In the genomic region with DNA sequence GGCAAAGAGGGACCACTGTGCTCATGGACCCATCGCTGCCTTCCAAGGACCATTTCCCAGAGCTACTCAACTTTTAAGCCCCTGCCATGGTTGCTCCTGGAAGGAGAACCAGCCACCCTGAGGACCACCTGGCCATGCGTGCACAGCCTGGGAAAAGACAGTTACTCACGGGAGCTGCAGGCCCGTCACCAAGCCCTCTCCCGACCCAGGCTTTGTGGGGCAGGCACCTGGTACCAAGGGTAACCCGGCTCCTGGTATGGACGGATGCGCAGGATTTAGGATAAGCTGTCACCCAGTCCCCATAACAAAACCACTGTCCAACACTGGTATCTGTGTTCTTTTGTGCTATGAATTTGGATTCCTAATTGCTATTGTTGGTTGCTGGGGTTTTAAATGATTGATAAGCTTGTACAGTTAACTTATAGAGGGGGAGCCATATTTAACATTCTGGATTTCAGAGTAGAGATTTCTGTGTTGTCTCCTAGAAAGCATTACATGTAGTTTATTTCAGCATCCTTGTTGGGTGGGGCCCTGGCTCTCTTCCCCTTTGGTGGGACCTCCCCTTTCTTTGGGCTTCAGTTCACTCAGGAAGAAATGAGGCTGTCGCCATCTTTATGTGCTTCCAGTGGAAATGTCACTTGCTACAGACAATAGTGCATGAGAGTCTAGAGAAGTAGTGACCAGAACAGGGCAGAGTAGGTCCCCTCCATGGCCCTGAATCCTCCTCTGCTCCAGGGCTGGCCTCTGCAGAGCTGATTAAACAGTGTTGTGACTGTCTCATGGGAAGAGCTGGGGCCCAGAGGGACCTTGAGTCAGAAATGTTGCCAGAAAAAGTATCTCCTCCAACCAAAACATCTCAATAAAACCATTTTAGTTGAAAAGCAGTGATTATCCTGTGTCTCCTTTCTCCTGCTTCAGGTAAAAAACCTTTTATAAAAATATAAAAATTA, we compare ENCODE assay signal across 16 cellular contexts. TPM values are rescaled to one million over a fixed set of nuclear protein-coding genes. Genes with fewer than 3 reads are reported as not detected.
A peak's percentile ranks its signal among the peaks of the same experiment; 100 is the strongest.
DNase-seq lines count a peak whose midpoint lies in the region; ATAC-seq and TF ChIP-seq lines count a peak whose summit lies in the region.
"Had no signal": no experiment of that assay in that cellular context is flagged by ENCODE, and none has a peak within 500 bp of the region (broad histone marks: within the 10 kb centered on the region; RNA-seq: fewer than 3 reads in every experiment).

No MANE protein-coding gene starts in this region.

- H3K36me3 ChIP-seq in right atrium auricular region = peaks cover 18% of the 10 kb centered on the region
- peaks cover 26% of the 10 kb centered on the region for H3K36me3 ChIP-seq in upper lobe of right lung

- H3K9me3 ChIP-seq in right atrium auricular region (no peaks in the 10 kb centered on the region), upper lobe of right lung (no peaks in the 10 kb centered on the region)
- H3K9me3 ChIP-seq: body of pancreas, esophagus squamous epithelium, stomach had no signal

- H3K27ac ChIP-seq in right atrium auricular region (no peak overlapping the region), upper lobe of right lung (peak overlapping the region; percentile 17)
- H3K27ac ChIP-seq: body of pancreas, esophagus squamous epithelium had no signal

- no peak overlapping the region for H3K4me3 ChIP-seq in right atrium auricular region
- no peak overlapping the region for H3K4me3 ChIP-seq in upper lobe of right lung
- H3K4me3 ChIP-seq: body of pancreas, esophagus squamous epithelium, stomach had no signal

- DNase-seq in left ventricle myocardium superior (no peak), right atrium auricular region (ENCODE audit: low spot score) (no peak), MV-4-11 (lab: John Stamatoyannopoulos, UW) (peak; percentile 53), hepatic stellate cell (ENCODE audit: low spot score) (peak; percentile 48), upper lobe of right lung (no peak), NCI-H1417 (lab: John Stamatoyannopoulos, UW) (no peak), NCI-H1436 treated with DMSO at 0.1 percent for 48 hours (lab: John Stamatoyannopoulos, UW) (no peak), COLO668 (lab: John Stamatoyannopoulos, UW; ENCODE audit: unreplicated experiment) (no peak)
- DNase-seq: activated CD4-positive, CD25-positive, alpha-beta regulatory T cell treated with anti-CD3 and anti-CD28 coated beads, Interleukin-2, amount 50 U/mL, for 72 hours; activated T-cell treated with anti-CD3 and anti-CD28 coated beads, Interleukin-2, amount 50 U/mL, for 1 hour; body of pancreas; esophagus squamous epithelium; head of caudate nucleus; NCI-H526 treated with DMSO at 0.1 percent for 48 hours; stomach; T-helper 2 cell had no signal

- no peak for TF ChIP-seq CTCF in right atrium auricular region (IDR thresholded peaks at IDR 0.05)
- no peak for TF ChIP-seq CTCF in upper lobe of right lung (IDR thresholded peaks at IDR 0.05)

- H3K4me1 ChIP-seq in right atrium auricular region (no peaks in the 10 kb centered on the region), upper lobe of right lung (peaks cover 8% of the 10 kb centered on the region)
- H3K4me1 ChIP-seq: esophagus squamous epithelium had no signal

- intact Hi-C loops in left ventricle myocardium superior (cut with micrococcal nuclease) = no loop called here
- intact Hi-C loops in upper lobe of right lung (cut with DNase I) = no loop called here

- ATAC-seq in left ventricle myocardium superior = peak; percentile 25
- ATAC-seq in upper lobe of right lung = peak; percentile 57
- ATAC-seq: body of pancreas had no signal

- no peaks in the 10 kb centered on the region for H3K27me3 ChIP-seq in right atrium auricular region
- H3K27me3 ChIP-seq in upper lobe of right lung = no peaks in the 10 kb centered on the region
- H3K27me3 ChIP-seq: body of pancreas, esophagus squamous epithelium, stomach had no signal

RNA-seq across cellular contexts. Expression of a gene that starts 19.4 kb away (rescaled TPM):
- total RNA-seq in left ventricle myocardium superior (2.7 TPM), right atrium auricular region (1 to 10 TPM; 1.4 to 6.1 TPM), upper lobe of right lung (47.0 TPM)

RNA-seq across cellular contexts. Expression of a gene that starts 25.0 kb away (rescaled TPM):
- total RNA-seq in left ventricle myocardium superior (10.5 TPM), right atrium auricular region (1 to 10 TPM; 6.0 to 8.5 TPM), upper lobe of right lung (16.3 TPM)

RNA-seq across cellular contexts. Expression of a gene that starts 55.1 kb away (rescaled TPM):
- 172 TPM for total RNA-seq in left ventricle myocardium superior
- 100 to 1,000 TPM; 175 to 203 TPM for total RNA-seq in right atrium auricular region
- 218 TPM for total RNA-seq in upper lobe of right lung

RNA-seq across cellular contexts. Expression of a gene that starts 60.0 kb away (rescaled TPM):
- 6.9 TPM for total RNA-seq in left ventricle myocardium superior
- 10 to 100 TPM in 1 of 2 donors, 1 to 10 TPM in 1; 9.5 to 12.1 TPM for total RNA-seq in right atrium auricular region
- 24.3 TPM for total RNA-seq in upper lobe of right lung

Comparison
In these comparisons a context has a peak if more than half of its experiments do, and no peak if none do; other contexts are left out.
1. DNase-seq: peak in MV-4-11 (single experiment) and hepatic stellate cell (single experiment); none in left ventricle myocardium superior (single experiment), right atrium auricular region (single experiment), upper lobe of right lung (single experiment), NCI-H1417 (0 of 3), NCI-H1436 treated with DMSO at 0.1 percent for 48 hours (single experiment) and COLO668 (single experiment).